ENCODE assay signal across 23 cellular contexts in the genomic region with DNA sequence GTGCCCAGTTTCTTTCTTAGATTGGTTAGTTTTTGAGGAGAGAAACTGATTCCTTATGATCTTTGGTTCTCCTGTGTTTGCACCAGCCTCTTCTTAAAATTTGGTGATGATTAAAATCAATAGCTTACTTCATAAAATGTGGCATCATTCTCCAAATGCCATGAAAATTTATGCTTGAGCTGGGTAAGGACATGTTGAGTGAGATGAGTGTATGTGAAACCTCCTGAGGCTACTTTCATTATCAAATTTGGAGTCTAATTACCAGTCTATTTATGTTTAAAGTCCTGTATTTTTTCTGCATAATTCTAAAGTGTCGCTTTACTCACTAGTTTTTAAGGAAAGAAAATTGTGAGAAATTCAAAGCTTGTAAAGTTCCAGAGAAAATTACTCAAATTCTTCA.
"Had no signal": no experiment of that assay in that cellular context is flagged by ENCODE, and none has a peak within 500 bp of the region (broad histone marks: within the 10 kb centered on the region; RNA-seq: fewer than 3 reads in every experiment).

No MANE protein-coding gene starts in this region.

- H3K27ac Mint-ChIP-seq: activated CD4-positive, alpha-beta T cell treated with anti-CD3 and anti-CD28 coated beads, Interleukin-2, amount 10 ng/mL, durations not matched to agents 24 days and 14 days; activated CD8-positive, alpha-beta T cell treated with anti-CD3 and anti-CD28 coated beads, Interleukin-2, amount 10 ng/mL, durations not matched to agents 7 days and 5 days; activated naive CD4-positive, alpha-beta T cell treated with anti-CD3 and anti-CD28 coated beads, Interleukin-2, amount 50 U/mL, for 72 hours; activated T-helper 1 cell treated with anti-CD3 and anti-CD28 coated beads, Interleukin-12 subunit alpha, Interleukin-12 subunit beta, Interleukin-2, Interleukin-4 antibody, amounts not matched to agents 30 ng/mL and 10 ng/mL and 1 ng/mL, durations not matched to agents 14 hours and 24 hours and 36 hours; effector memory CD8-positive, alpha-beta T cell; natural killer cell treated with Interleukin-12 subunit alpha and Interleukin-12 subunit beta and Interleukin-15 and Interleukin-18, amount 100 ng/mL, for 72 hours; progenitor cell of endocrine pancreas had no signal

- H3K4me1 ChIP-seq: adrenal gland, colonic mucosa, esophagus muscularis mucosa, gastrocnemius medialis, left ventricle myocardium inferior, thyroid gland had no signal

- H3K27me3 ChIP-seq: adrenal gland, colonic mucosa, dorsolateral prefrontal cortex, esophagus muscularis mucosa, gastrocnemius medialis, thyroid gland had no signal

- H3K4me3 Mint-ChIP-seq: activated CD4-positive, alpha-beta T cell treated with anti-CD3 and anti-CD28 coated beads, Interleukin-2, amount 10 ng/mL, durations not matched to agents 24 days and 14 days; activated CD8-positive, alpha-beta T cell treated with anti-CD3 and anti-CD28 coated beads, Interleukin-2, amount 10 ng/mL, durations not matched to agents 7 days and 5 days; activated T-helper 1 cell treated with anti-CD3 and anti-CD28 coated beads, Interleukin-12 subunit alpha, Interleukin-12 subunit beta, Interleukin-2, Interleukin-4 antibody, amounts not matched to agents 30 ng/mL and 10 ng/mL and 1 ng/mL, durations not matched to agents 14 hours and 24 hours and 36 hours; effector memory CD8-positive, alpha-beta T cell; natural killer cell treated with Interleukin-12 subunit alpha and Interleukin-12 subunit beta and Interleukin-15 and Interleukin-18, amount 100 ng/mL, for 72 hours had no signal

- H3K4me1 Mint-ChIP-seq: activated CD4-positive, alpha-beta T cell treated with anti-CD3 and anti-CD28 coated beads, Interleukin-2, amount 10 ng/mL, durations not matched to agents 24 days and 14 days had no signal

- H3K27ac ChIP-seq: adrenal gland, colonic mucosa, esophagus muscularis mucosa, gastrocnemius medialis, left ventricle myocardium inferior, thyroid gland had no signal

- H3K4me3 ChIP-seq: adrenal gland, colonic mucosa, esophagus muscularis mucosa, gastrocnemius medialis, left ventricle myocardium inferior, thyroid gland had no signal

- H3K36me3 ChIP-seq: adrenal gland, colonic mucosa, esophagus muscularis mucosa, gastrocnemius medialis, left ventricle myocardium inferior, thyroid gland had no signal

- FAIRE-seq: astrocyte, endothelial cell of umbilical vein had no signal

- DNase-seq: activated CD4-positive, alpha-beta T cell treated with anti-CD3 and anti-CD28 coated beads, Interleukin-2, amount 10 ng/mL, durations not matched to agents 24 days and 14 days; activated CD8-positive, alpha-beta T cell treated with anti-CD3 and anti-CD28 coated beads, Interleukin-2, amount 10 ng/mL, durations not matched to agents 7 days and 5 days; activated gamma-delta T cell treated with Interleukin-2 at 50 U/mL for 16 hours; adrenal gland; colonic mucosa; dorsolateral prefrontal cortex; effector memory CD8-positive, alpha-beta T cell; gastrocnemius medialis; hypothalamus; left ventricle myocardium inferior; midbrain; retina; stimulated activated CD4-positive, alpha-beta T cell treated with anti-CD3 and anti-CD28 coated beads, Interleukin-4, amount 100 ng/mL, for 4 hours; stimulated activated naive CD8-positive, alpha-beta T cell treated with anti-CD3 and anti-CD28 coated beads, Interleukin-15, Interleukin-2, amounts not matched to agents 100 U/mL and 50 U/mL, for 24 hours; thyroid gland had no signal

- H3K9me3 ChIP-seq: adrenal gland, colonic mucosa, gastrocnemius medialis, thyroid gland had no signal

- ATAC-seq: activated CD4-positive, CD25-positive, alpha-beta regulatory T cell treated with anti-CD3 and anti-CD28 coated beads, Interleukin-2, amount 50 U/mL, for 24 hours; activated CD8-positive, alpha-beta T cell treated with anti-CD3 and anti-CD28 coated beads, Interleukin-2, amount 10 ng/mL, durations not matched to agents 7 days and 5 days; activated naive CD4-positive, alpha-beta T cell treated with anti-CD3 and anti-CD28 coated beads, Interleukin-2, amount 50 U/mL, for 72 hours; effector memory CD8-positive, alpha-beta T cell; gastrocnemius medialis; natural killer cell treated with Interleukin-12 subunit alpha and Interleukin-12 subunit beta and Interleukin-15 and Interleukin-18, amount 100 ng/mL, for 72 hours; stimulated activated naive CD8-positive, alpha-beta T cell treated with anti-CD3 and anti-CD28 coated beads, Interleukin-15, Interleukin-2, amounts not matched to agents 100 U/mL and 50 U/mL, for 24 hours had no signal

- H3K27me3 Mint-ChIP-seq: activated CD4-positive, alpha-beta T cell treated with anti-CD3 and anti-CD28 coated beads, Interleukin-2, amount 10 ng/mL, durations not matched to agents 24 days and 14 days; progenitor cell of endocrine pancreas had no signal
